ENCODE assay signal across 1 cellular context in the genomic region with DNA sequence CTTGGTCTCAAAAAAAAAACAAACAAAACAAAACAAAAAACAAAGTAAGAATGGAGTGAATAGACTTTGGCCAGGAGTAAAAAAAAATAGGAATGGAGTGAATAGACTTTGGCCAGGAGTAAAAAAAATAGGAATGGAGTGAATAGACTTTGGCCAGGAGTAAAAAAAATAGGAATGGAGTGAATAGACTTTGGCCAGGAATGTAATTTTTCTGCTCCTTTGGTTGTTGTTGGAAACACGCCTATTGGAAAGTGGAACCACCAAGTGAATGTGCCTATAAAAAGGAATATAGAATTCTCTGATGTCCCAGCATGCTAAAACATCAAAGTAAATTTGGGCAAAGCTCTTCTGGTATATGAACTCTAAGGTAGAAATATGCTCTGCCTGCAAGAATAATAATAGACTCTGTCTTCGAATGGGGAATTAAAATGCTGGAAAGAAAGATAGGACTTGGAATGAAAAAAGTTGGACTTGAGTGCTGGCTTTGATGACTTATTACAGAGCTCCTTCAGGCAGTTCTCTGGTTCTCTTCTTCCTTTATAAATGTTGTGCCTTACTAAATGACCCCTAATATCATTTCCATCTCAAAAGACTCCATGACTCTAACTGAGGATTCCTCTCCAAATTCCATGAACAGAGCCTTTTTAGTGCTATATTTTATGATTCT.
TF ChIP-seq lines count a peak whose summit lies in the region.

No MANE protein-coding gene starts in this region.

TF ChIP-seq in liver, 16 proteins besides CTCF, POLR2A, EP300 and RAD21 (continued from another document):
- no peak for TF ChIP-seq FOXA1 (IDR thresholded peaks at IDR 0.05)
- no peak for TF ChIP-seq GABPA (IDR thresholded peaks at IDR 0.05 in 1 of 2, conservative IDR thresholded peaks at IDR 0.05 in 1 of 2)
- TF ChIP-seq, protein P1, sequence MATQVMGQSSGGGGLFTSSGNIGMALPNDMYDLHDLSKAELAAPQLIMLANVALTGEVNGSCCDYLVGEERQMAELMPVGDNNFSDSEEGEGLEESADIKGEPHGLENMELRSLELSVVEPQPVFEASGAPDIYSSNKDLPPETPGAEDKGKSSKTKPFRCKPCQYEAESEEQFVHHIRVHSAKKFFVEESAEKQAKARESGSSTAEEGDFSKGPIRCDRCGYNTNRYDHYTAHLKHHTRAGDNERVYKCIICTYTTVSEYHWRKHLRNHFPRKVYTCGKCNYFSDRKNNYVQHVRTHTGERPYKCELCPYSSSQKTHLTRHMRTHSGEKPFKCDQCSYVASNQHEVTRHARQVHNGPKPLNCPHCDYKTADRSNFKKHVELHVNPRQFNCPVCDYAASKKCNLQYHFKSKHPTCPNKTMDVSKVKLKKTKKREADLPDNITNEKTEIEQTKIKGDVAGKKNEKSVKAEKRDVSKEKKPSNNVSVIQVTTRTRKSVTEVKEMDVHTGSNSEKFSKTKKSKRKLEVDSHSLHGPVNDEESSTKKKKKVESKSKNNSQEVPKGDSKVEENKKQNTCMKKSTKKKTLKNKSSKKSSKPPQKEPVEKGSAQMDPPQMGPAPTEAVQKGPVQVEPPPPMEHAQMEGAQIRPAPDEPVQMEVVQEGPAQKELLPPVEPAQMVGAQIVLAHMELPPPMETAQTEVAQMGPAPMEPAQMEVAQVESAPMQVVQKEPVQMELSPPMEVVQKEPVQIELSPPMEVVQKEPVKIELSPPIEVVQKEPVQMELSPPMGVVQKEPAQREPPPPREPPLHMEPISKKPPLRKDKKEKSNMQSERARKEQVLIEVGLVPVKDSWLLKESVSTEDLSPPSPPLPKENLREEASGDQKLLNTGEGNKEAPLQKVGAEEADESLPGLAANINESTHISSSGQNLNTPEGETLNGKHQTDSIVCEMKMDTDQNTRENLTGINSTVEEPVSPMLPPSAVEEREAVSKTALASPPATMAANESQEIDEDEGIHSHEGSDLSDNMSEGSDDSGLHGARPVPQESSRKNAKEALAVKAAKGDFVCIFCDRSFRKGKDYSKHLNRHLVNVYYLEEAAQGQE (IDR thresholded peaks at IDR 0.05): no peak
- peak in 1 of 2 donors; percentile 38 for TF ChIP-seq RXRA (IDR thresholded peaks at IDR 0.05)
- TF ChIP-seq FOXA2 (IDR thresholded peaks at IDR 0.05): no peak
- TF ChIP-seq, protein P2, sequence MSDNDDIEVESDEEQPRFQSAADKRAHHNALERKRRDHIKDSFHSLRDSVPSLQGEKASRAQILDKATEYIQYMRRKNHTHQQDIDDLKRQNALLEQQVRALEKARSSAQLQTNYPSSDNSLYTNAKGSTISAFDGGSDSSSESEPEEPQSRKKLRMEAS (IDR thresholded peaks at IDR 0.05): no peak
- TF ChIP-seq SP1 (IDR thresholded peaks at IDR 0.05): peak; percentile 63
- no peak for TF ChIP-seq JUND (IDR thresholded peaks at IDR 0.05)
- peak; percentile 88 for TF ChIP-seq HNF4G (IDR thresholded peaks at IDR 0.05)
- peak; percentile 93 to 96 for TF ChIP-seq HNF4A (conservative IDR thresholded peaks at IDR 0.05)
- TF ChIP-seq TAF1 (conservative IDR thresholded peaks at IDR 0.05): no peak
- TF ChIP-seq, protein P3, sequence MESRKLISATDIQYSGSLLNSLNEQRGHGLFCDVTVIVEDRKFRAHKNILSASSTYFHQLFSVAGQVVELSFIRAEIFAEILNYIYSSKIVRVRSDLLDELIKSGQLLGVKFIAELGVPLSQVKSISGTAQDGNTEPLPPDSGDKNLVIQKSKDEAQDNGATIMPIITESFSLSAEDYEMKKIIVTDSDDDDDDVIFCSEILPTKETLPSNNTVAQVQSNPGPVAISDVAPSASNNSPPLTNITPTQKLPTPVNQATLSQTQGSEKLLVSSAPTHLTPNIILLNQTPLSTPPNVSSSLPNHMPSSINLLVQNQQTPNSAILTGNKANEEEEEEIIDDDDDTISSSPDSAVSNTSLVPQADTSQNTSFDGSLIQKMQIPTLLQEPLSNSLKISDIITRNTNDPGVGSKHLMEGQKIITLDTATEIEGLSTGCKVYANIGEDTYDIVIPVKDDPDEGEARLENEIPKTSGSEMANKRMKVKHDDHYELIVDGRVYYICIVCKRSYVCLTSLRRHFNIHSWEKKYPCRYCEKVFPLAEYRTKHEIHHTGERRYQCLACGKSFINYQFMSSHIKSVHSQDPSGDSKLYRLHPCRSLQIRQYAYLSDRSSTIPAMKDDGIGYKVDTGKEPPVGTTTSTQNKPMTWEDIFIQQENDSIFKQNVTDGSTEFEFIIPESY (IDR thresholded peaks at IDR 0.05): no peak
- no peak for TF ChIP-seq NR2F2 (IDR thresholded peaks at IDR 0.05)
- no peak for TF ChIP-seq EGR1 (IDR thresholded peaks at IDR 0.05; ENCODE audit: low read depth in 2 of 2)
